11 cellular contexts compared by ENCODE assay signal in genomic region chr5:177601577-177602457, GRCh38. TPM values are rescaled to one million over a fixed set of nuclear protein-coding genes. Genes with fewer than 3 reads are reported as not detected.
DNase-seq lines count a peak whose midpoint lies in the region; ATAC-seq and TF ChIP-seq lines count a peak whose summit lies in the region.
"Had no signal": no experiment of that assay in that cellular context is flagged by ENCODE, and none has a peak within 500 bp of the region (broad histone marks: within the 10 kb centered on the region; RNA-seq: fewer than 3 reads in every experiment).

No MANE protein-coding gene starts in this region.

- no peak for TF ChIP-seq EP300 in sigmoid colon (IDR thresholded peaks at IDR 0.05)

- no peaks in the 10 kb centered on the region for H3K27me3 Mint-ChIP-seq in activated CD4-positive, alpha-beta T cell treated with anti-CD3 and anti-CD28 coated beads for 36 hours

- peaks cover 5% of the 10 kb centered on the region for H3K36me3 Mint-ChIP-seq in activated CD4-positive, alpha-beta T cell treated with anti-CD3 and anti-CD28 coated beads for 36 hours (ENCODE audit: low read depth)

- 89 to 96% methylated on average over 13 of the region's 13 CpGs for WGBS in sigmoid colon, 2 donors

- no peaks in the 10 kb centered on the region for H3K27me3 ChIP-seq in sigmoid colon

- TF ChIP-seq CTCF in sigmoid colon (IDR thresholded peaks at IDR 0.05): no peak

- peak overlapping the region; percentile 31 for H3K27ac Mint-ChIP-seq in activated CD4-positive, alpha-beta T cell treated with anti-CD3 and anti-CD28 coated beads for 36 hours

- H3K4me3 ChIP-seq in sigmoid colon: no peak overlapping the region
- H3K4me3 ChIP-seq: mucosa of descending colon had no signal

- POLR2A ChIA-PET in activated CD4-positive, alpha-beta T cell treated with anti-CD3 and anti-CD28 coated beads for 36 hours (lab: Charles Lee): no interaction called here

- no peak overlapping the region for H3K27ac ChIP-seq in sigmoid colon

- H3K36me3 ChIP-seq in sigmoid colon: peaks cover 0 to 7% (median 0%) of the 10 kb centered on the region in 4 donors

- TF ChIP-seq POLR2A in erythroblast (IDR thresholded peaks at IDR 0.05; ENCODE audit: low read length): peak; percentile 22
- TF ChIP-seq POLR2A in sigmoid colon (IDR thresholded peaks at IDR 0.05): no peak

- intact Hi-C loops in activated CD4-positive, alpha-beta T cell treated with anti-CD3 and anti-CD28 coated beads for 36 hours (cut with DNase I, micrococcal nuclease): loop anchor here in 1 of 2 experiments (2.0 to 10.0 kb wide), 2 partner anchors 251 to 1567 kb away; partner anchors contain the start of gene LMAN2
- intact Hi-C loops in sciatic nerve (cut with DNase I) (no loop called here), sigmoid colon (cut with DNase I) (loop anchor here (2.0 kb wide), 1 partner anchor 47 kb away; the partner anchor contains the start of gene FAM193B)

- peak overlapping the region; percentile 93 for H3K4me3 Mint-ChIP-seq in activated CD4-positive, alpha-beta T cell treated with anti-CD3 and anti-CD28 coated beads for 36 hours

- DNase-seq in activated CD4-positive, alpha-beta T cell treated with anti-CD3 and anti-CD28 coated beads for 36 hours: no peak
- no peak for DNase-seq in activated CD4-positive, alpha-beta T cell treated with anti-CD3 and anti-CD28 coated beads for 1 hour
- peak; percentile 9 for DNase-seq in RPMI7951 (ENCODE audit: low read depth)
- peak; percentile 17 to 51 for DNase-seq in erythroblast (lab: John Stamatoyannopoulos, UW)
- peak; percentile 51 for DNase-seq in sciatic nerve (ENCODE audit: low spot score)
- DNase-seq in stimulated activated CD4-positive, alpha-beta T cell treated with anti-CD3 and anti-CD28 coated beads, Interleukin-4, amount 100 ng/mL, for 1 hour: no peak
- no peak for DNase-seq in cerebellar nuclear complex (lab: John Stamatoyannopoulos, UW)
- no peak for DNase-seq in sigmoid colon
- DNase-seq: AML-193, mucosa of descending colon, NCI-H1092 treated with DMSO at 0.1 percent for 48 hours had no signal

- peaks cover 0 to 21% (median 13%) of the 10 kb centered on the region in 4 donors for H3K4me1 ChIP-seq in sigmoid colon

- ATAC-seq in activated CD4-positive, alpha-beta T cell treated with anti-CD3 and anti-CD28 coated beads for 36 hours: no peak
- no peak for ATAC-seq in sciatic nerve
- ATAC-seq: mucosa of descending colon had no signal

- no peaks in the 10 kb centered on the region for H3K9me3 ChIP-seq in sigmoid colon
- H3K9me3 ChIP-seq: mucosa of descending colon had no signal

- peaks cover 30% of the 10 kb centered on the region for H3K4me1 Mint-ChIP-seq in activated CD4-positive, alpha-beta T cell treated with anti-CD3 and anti-CD28 coated beads for 36 hours

- CTCF ChIA-PET in activated CD4-positive, alpha-beta T cell treated with anti-CD3 and anti-CD28 coated beads for 36 hours (lab: Charles Lee): no interaction called here

- no peaks in the 10 kb centered on the region for H3K9me3 Mint-ChIP-seq in activated CD4-positive, alpha-beta T cell treated with anti-CD3 and anti-CD28 coated beads for 36 hours (ENCODE audit: low read depth)

RNA-seq across cellular contexts. Expression of gene B4GALT7, which starts 1.9 kb away (rescaled TPM):
- total RNA-seq in activated CD4-positive, alpha-beta T cell treated with anti-CD3 and anti-CD28 coated beads for 36 hours: 10 to 100 TPM; 16.3 to 18.1 TPM
- 12.6 and 17.7 TPM in 2 replicates for total RNA-seq in RPMI7951 (2014; rRNA removed; shearing (Covaris generic))
- total RNA-seq in sciatic nerve: 16.5 TPM
- total RNA-seq in sigmoid colon: 10 to 100 TPM; 13.3 to 18.5 (median 15.6) TPM
- 10 to 100 TPM in 2 of 3 donors, 1 to 10 TPM in 1; 4.9 to 25.8 (median 13.8) TPM for polyA plus RNA-seq in sigmoid colon

RNA-seq across cellular contexts. Expression of gene TMED9, which starts 9.8 kb away (rescaled TPM):
- 100 to 1,000 TPM in 1 of 2 experiments, 10 to 100 TPM in 1; 83.2 to 109 TPM for total RNA-seq in activated CD4-positive, alpha-beta T cell treated with anti-CD3 and anti-CD28 coated beads for 36 hours
- total RNA-seq in RPMI7951 (2014; rRNA removed; shearing (Covaris generic)): 62.2 and 104 TPM in 2 replicates
- total RNA-seq in sciatic nerve: 81.0 TPM
- 10 to 100 TPM; 48.9 to 64.5 (median 55.6) TPM for total RNA-seq in sigmoid colon
- 100 to 1,000 TPM in 1 of 3 donors, 10 to 100 TPM in 2; 37.2 to 221 (median 73.8) TPM for polyA plus RNA-seq in sigmoid colon

RNA-seq across cellular contexts. Expression of gene FAM193B, which starts 47.5 kb away (rescaled TPM):
- total RNA-seq in activated CD4-positive, alpha-beta T cell treated with anti-CD3 and anti-CD28 coated beads for 36 hours: 10 to 100 TPM; 63.6 to 77.7 TPM
- total RNA-seq in RPMI7951 (2014; rRNA removed; shearing (Covaris generic)): 11.6 and 11.8 TPM in 2 replicates
- total RNA-seq in sciatic nerve (113 TPM), sigmoid colon (10 to 100 TPM; 39.6 to 82.8 (median 43.9) TPM)
- 10 to 100 TPM in 2 of 3 donors, 1 to 10 TPM in 1; 9.0 to 87.4 (median 10.2) TPM for polyA plus RNA-seq in sigmoid colon

Comparison
In these comparisons a context has a peak if more than half of its experiments do, and no peak if none do; other contexts are left out.
1. DNase-seq: peak in RPMI7951 (single experiment), erythroblast (2 of 2) and sciatic nerve (single experiment); none in activated CD4-positive, alpha-beta T cell treated with anti-CD3 and anti-CD28 coated beads for 36 hours (single experiment), activated CD4-positive, alpha-beta T cell treated with anti-CD3 and anti-CD28 coated beads for 1 hour (single experiment), stimulated activated CD4-positive, alpha-beta T cell treated with anti-CD3 and anti-CD28 coated beads, Interleukin-4, amount 100 ng/mL, for 1 hour (single experiment), cerebellar nuclear complex (0 of 2) and sigmoid colon (single experiment).